In genomic region chr14:80941241-80942157, GRCh38 we compare ENCODE assay signal across 8 cellular contexts. TPM values are rescaled to one million over a fixed set of nuclear protein-coding genes. Genes with fewer than 3 reads are reported as not detected.
A peak's percentile ranks its signal among the peaks of the same experiment; 100 is the strongest.
DNase-seq lines count a peak whose midpoint lies in the region; ATAC-seq and TF ChIP-seq lines count a peak whose summit lies in the region.

TSS of gene CEP128 (minus strand) at chr14:80941738.

- CTCF ChIA-PET in GM10248 (lab: Yijun Ruan, JAX) = interaction anchor here (0.9 to 3.6 kb wide), 9 partner anchors 9 to 229 kb away, joined by 3 to 15 read pairs (median 5); partner anchors contain the start of gene TSHR

- H3K4me3 Mint-ChIP-seq in activated naive CD4-positive, alpha-beta T cell treated with anti-CD3 and anti-CD28 coated beads, Interleukin-2, amount 50 U/mL, for 24 hours = peak within 1 kb of the TSS; percentile 90

- peak within 1 kb of the TSS; percentile 97 for H3K27ac Mint-ChIP-seq in activated naive CD4-positive, alpha-beta T cell treated with anti-CD3 and anti-CD28 coated beads, Interleukin-2, amount 50 U/mL, for 24 hours

- ATAC-seq in HG02588 (IDR thresholded peaks at IDR 0.05; ENCODE audit: unreplicated experiment) = peak; percentile 99

- H3K36me3 Mint-ChIP-seq in activated naive CD4-positive, alpha-beta T cell treated with anti-CD3 and anti-CD28 coated beads, Interleukin-2, amount 50 U/mL, for 24 hours = peaks cover 2% of the 10 kb centered on the region

- no peak within 1 kb of the TSS for H3K27ac ChIP-seq in temporal lobe (ENCODE audit: low read depth, low read length)

- no peaks in the 10 kb centered on the region for H3K27me3 Mint-ChIP-seq in activated naive CD4-positive, alpha-beta T cell treated with anti-CD3 and anti-CD28 coated beads, Interleukin-2, amount 50 U/mL, for 24 hours

- DNase-seq in GM10248 (ENCODE audit: extremely low spot score) = peak; percentile 87
- peak; percentile 82 for DNase-seq in NCI-H1048 (lab: John Stamatoyannopoulos, UW)
- peak; percentile 67 for DNase-seq in SKM-1 (lab: John Stamatoyannopoulos, UW; ENCODE audit: unreplicated experiment)
- DNase-seq in glomerular endothelial cell (ENCODE audit: extremely low read depth, low read depth, low spot score) = peak; percentile 91
- DNase-seq in occipital lobe (lab: John Stamatoyannopoulos, UW) = peak; percentile 94

- H3K9me3 Mint-ChIP-seq in activated naive CD4-positive, alpha-beta T cell treated with anti-CD3 and anti-CD28 coated beads, Interleukin-2, amount 50 U/mL, for 24 hours = no peaks in the 10 kb centered on the region

- TF ChIP-seq CTCF in GM10248 (IDR thresholded peaks at IDR 0.05; ENCODE audit: control extremely low read depth, extremely low read depth, low read depth, missing control alignments) = no peak

- POLR2A ChIA-PET in GM10248 (lab: Yijun Ruan, JAX) = interaction anchor here (0.5 to 1.2 kb wide), 2 partner anchors 279 to 546 kb away, joined by 3 to 6 read pairs; partner anchors contain the start of gene GTF2A1

- peaks cover 33% of the 10 kb centered on the region for H3K4me1 Mint-ChIP-seq in activated naive CD4-positive, alpha-beta T cell treated with anti-CD3 and anti-CD28 coated beads, Interleukin-2, amount 50 U/mL, for 24 hours

RNA-seq across cellular contexts. Expression of gene CEP128, which starts in this region (rescaled TPM):
- total RNA-seq in glomerular endothelial cell (2.6 and 4.1 TPM in 2 replicates), occipital lobe (38.2 TPM), temporal lobe (14.3 TPM)
